9 cellular contexts compared by ENCODE assay signal in the genomic region with DNA sequence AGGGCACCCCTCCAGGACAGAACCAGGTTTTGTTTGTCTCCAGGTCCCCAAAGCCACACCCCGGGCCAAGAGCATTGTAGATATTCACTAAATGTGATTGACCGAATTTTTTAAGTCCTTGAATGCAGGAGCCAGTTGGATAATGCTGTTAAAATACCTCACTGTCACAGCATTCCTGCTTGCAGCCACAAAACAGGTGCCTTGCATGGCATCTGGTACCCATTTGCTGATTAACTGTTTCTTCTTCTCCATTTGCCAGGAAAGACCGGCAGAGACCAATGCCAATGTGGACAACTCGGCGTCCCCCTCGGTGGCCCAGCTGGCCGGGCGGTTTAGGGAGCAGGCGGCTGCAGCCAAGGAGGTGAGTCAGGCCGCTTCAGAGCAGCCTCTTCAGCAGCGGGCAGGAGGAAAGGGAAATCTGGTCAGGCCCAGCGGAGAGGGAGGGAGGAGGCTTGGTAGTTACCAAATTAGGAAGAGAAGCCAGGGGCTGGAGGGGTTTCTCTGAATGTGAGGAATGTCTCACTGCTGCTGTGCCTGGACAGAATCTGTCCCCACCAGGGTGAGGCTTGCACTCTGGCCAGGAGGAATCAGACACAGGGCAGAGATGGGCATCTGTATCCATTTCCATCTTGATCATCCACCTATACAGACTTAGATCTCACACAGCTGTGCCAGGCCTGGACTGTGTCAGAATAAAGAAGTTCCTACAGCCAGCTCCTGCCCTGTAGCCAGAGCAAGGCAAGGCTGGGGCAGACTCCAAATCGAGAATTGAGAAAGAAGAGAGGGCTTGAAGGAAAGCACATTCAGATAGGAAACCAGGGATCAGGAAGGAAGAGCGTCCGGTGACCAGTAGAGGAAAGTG. TPM values are rescaled to one million over a fixed set of nuclear protein-coding genes. Genes with fewer than 3 reads are reported as not detected.
DNase-seq lines count a peak whose midpoint lies in the region; ATAC-seq and TF ChIP-seq lines count a peak whose summit lies in the region.
"Had no signal": no experiment of that assay in that cellular context is flagged by ENCODE, and none has a peak within 500 bp of the region (broad histone marks: within the 10 kb centered on the region; RNA-seq: fewer than 3 reads in every experiment).

No MANE protein-coding gene starts in this region.

- TF ChIP-seq CTCF in AG04450 (IDR thresholded peaks at IDR 0.05; ENCODE audit: low read depth, low read length), result no peak
- no peak for TF ChIP-seq CTCF in chondrocyte (IDR thresholded peaks at IDR 0.05)
- TF ChIP-seq CTCF in lower lobe of right lung (IDR thresholded peaks at IDR 0.05), result no peak

- H3K9me3 ChIP-seq in AG04450 (ENCODE audit: control insufficient read depth, insufficient read depth, low read length) (no peaks in the 10 kb centered on the region), lower lobe of right lung (no peaks in the 10 kb centered on the region)

- H3K27ac ChIP-seq in AG04450 (ENCODE audit: low read depth, low read length) (no peak overlapping the region), lower lobe of right lung (peak overlapping the region; percentile 31)

- ATAC-seq in lower lobe of right lung, result peak; percentile 77 to 94
- ATAC-seq in GM18519 (IDR thresholded peaks at IDR 0.05; ENCODE audit: low FRiP score, unreplicated experiment), result no peak

- peaks cover 20% of the 10 kb centered on the region for H3K4me1 ChIP-seq in lower lobe of right lung

- intact Hi-C loops in lower lobe of right lung (cut with DNase I), result loop anchor here (10.0 kb wide), 1 partner anchor 79 kb away; no protein-coding TSS in a partner anchor

- no peaks in the 10 kb centered on the region for H3K9me3 Mint-ChIP-seq in chondrocyte (ENCODE audit: low read depth)

- H3K4me3 ChIP-seq in AG04450 (ENCODE audit: low read depth, low read length) (no peak overlapping the region), lower lobe of right lung (no peak overlapping the region)

- H3K27me3 ChIP-seq in AG04450 (ENCODE audit: control insufficient read depth, insufficient read depth, low read length), result peaks cover 15% of the 10 kb centered on the region
- no peaks in the 10 kb centered on the region for H3K27me3 ChIP-seq in lower lobe of right lung (ENCODE audit: low read depth)

- POLR2A ChIA-PET in AG04450 (lab: Yijun Ruan, JAX), result no interaction called here

- peak; percentile 1 for DNase-seq in AG04450 (ENCODE audit: low read depth, low spot score)
- peak; percentile 95 for DNase-seq in LHCN-M2 (ENCODE audit: low read depth)
- no peak for DNase-seq in chondrocyte (ENCODE audit: low spot score)
- peak; percentile 66 for DNase-seq in lower lobe of right lung
- DNase-seq in stimulated activated CD4-positive, alpha-beta T cell treated with anti-CD3 and anti-CD28 coated beads, Interleukin-4, amount 100 ng/mL, for 4 hours, result no peak
- no peak for DNase-seq in HT-29 (ENCODE audit: low spot score)
- DNase-seq in NCI-H2107 (lab: John Stamatoyannopoulos, UW), result no peak
- DNase-seq: SIG-M5 had no signal

- H3K4me1 Mint-ChIP-seq in chondrocyte (ENCODE audit: low read depth), result peaks cover 20% of the 10 kb centered on the region

- no peak overlapping the region for H3K4me3 Mint-ChIP-seq in chondrocyte (ENCODE audit: unreplicated experiment)

- H3K36me3 Mint-ChIP-seq in chondrocyte (ENCODE audit: low read depth), result no peaks in the 10 kb centered on the region

- H3K27me3 Mint-ChIP-seq in chondrocyte (ENCODE audit: low read depth), result no peaks in the 10 kb centered on the region

- peaks cover 12% of the 10 kb centered on the region for H3K36me3 ChIP-seq in lower lobe of right lung

- H3K27ac Mint-ChIP-seq in chondrocyte (ENCODE audit: unreplicated experiment), result peak overlapping the region; percentile 55

- CTCF ChIA-PET in AG04450 (lab: Charles Lee), result interaction anchor here (0.9 kb wide), 1 partner anchor 84 kb away, joined by 3 read pairs; no protein-coding TSS in a partner anchor

RNA-seq across cellular contexts. Expression of gene MPZL1, which starts 37.9 kb away (rescaled TPM):
- 144 and 198 TPM in 2 replicates for polyA plus RNA-seq in AG04450 (2011; rRNA removed)
- polyA minus RNA-seq in AG04450 (2011; rRNA and poly(A)+ RNA removed), result 82.1 and 111 TPM in 2 replicates
- total RNA-seq in LHCN-M2 (2014; rRNA removed) (55.5 and 63.3 TPM in 2 replicates), chondrocyte (195 to 215 TPM (median 198 TPM) in 3 replicates), lower lobe of right lung (85.9 TPM)
- 59.4 TPM for polyA plus RNA-seq in LHCN-M2 (2012)
- 42.3 and 55.1 TPM in 2 replicates for total RNA-seq in HT-29 (2014; rRNA removed; shearing (Covaris generic))

RNA-seq across cellular contexts. Expression of gene RCSD1, which starts 53.8 kb away (rescaled TPM):
- not detected in 2 replicates for polyA plus RNA-seq in AG04450 (2011; rRNA removed)
- polyA minus RNA-seq in AG04450 (2011; rRNA and poly(A)+ RNA removed), result not detected in 2 replicates
- 42.7 and 81.9 TPM in 2 replicates for total RNA-seq in LHCN-M2 (2014; rRNA removed)
- polyA plus RNA-seq in LHCN-M2 (2012), result 28.3 TPM
- total RNA-seq in chondrocyte, result 1.1 to 1.4 TPM in 2 of 3 replicates, not detected in the other
- 20.7 TPM for total RNA-seq in lower lobe of right lung
- not detected in 2 replicates for total RNA-seq in HT-29 (2014; rRNA removed; shearing (Covaris generic))

Comparison
In these comparisons a context has a peak if more than half of its experiments do, and no peak if none do; other contexts are left out.
1. DNase-seq: peak in AG04450 (single experiment), LHCN-M2 (single experiment) and lower lobe of right lung (single experiment); none in chondrocyte (single experiment), stimulated activated CD4-positive, alpha-beta T cell treated with anti-CD3 and anti-CD28 coated beads, Interleukin-4, amount 100 ng/mL, for 4 hours (0 of 2), HT-29 (single experiment) and NCI-H2107 (single experiment).